1 cellular context compared by ENCODE assay signal in genomic region chr1:55217226-55217996, GRCh38.
TF ChIP-seq lines count a peak whose summit lies in the region.

No MANE protein-coding gene starts in this region.

TF ChIP-seq in K562, 482 proteins besides CTCF, POLR2A, EP300 and RAD21 (continued from another document and continues in another):
- TF ChIP-seq, protein P1, sequence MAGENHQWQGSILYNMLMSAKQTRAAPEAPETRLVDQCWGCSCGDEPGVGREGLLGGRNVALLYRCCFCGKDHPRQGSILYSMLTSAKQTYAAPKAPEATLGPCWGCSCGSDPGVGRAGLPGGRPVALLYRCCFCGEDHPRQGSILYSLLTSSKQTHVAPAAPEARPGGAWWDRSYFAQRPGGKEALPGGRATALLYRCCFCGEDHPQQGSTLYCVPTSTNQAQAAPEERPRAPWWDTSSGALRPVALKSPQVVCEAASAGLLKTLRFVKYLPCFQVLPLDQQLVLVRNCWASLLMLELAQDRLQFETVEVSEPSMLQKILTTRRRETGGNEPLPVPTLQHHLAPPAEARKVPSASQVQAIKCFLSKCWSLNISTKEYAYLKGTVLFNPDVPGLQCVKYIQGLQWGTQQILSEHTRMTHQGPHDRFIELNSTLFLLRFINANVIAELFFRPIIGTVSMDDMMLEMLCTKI (IDR thresholded peaks at IDR 0.05; ENCODE audit: partially characterized antibody) = no peak
- TF ChIP-seq ARID2 (IDR thresholded peaks at IDR 0.05) = no peak
- TF ChIP-seq KLF16 (IDR thresholded peaks at IDR 0.05) = no peak
- TF ChIP-seq ILF3 (IDR thresholded peaks at IDR 0.05; ENCODE audit: borderline replicate concordance) = no peak
- no peak for TF ChIP-seq HDGF (IDR thresholded peaks at IDR 0.05)
- TF ChIP-seq HIVEP1 (CRISPR knock-in tag; IDR thresholded peaks at IDR 0.05) = no peak
- TF ChIP-seq MLLT1 (IDR thresholded peaks at IDR 0.05) = peak in 1 of 2 experiments; percentile 45; a peak in 1 of 4 replicates
- TF ChIP-seq, protein P2, sequence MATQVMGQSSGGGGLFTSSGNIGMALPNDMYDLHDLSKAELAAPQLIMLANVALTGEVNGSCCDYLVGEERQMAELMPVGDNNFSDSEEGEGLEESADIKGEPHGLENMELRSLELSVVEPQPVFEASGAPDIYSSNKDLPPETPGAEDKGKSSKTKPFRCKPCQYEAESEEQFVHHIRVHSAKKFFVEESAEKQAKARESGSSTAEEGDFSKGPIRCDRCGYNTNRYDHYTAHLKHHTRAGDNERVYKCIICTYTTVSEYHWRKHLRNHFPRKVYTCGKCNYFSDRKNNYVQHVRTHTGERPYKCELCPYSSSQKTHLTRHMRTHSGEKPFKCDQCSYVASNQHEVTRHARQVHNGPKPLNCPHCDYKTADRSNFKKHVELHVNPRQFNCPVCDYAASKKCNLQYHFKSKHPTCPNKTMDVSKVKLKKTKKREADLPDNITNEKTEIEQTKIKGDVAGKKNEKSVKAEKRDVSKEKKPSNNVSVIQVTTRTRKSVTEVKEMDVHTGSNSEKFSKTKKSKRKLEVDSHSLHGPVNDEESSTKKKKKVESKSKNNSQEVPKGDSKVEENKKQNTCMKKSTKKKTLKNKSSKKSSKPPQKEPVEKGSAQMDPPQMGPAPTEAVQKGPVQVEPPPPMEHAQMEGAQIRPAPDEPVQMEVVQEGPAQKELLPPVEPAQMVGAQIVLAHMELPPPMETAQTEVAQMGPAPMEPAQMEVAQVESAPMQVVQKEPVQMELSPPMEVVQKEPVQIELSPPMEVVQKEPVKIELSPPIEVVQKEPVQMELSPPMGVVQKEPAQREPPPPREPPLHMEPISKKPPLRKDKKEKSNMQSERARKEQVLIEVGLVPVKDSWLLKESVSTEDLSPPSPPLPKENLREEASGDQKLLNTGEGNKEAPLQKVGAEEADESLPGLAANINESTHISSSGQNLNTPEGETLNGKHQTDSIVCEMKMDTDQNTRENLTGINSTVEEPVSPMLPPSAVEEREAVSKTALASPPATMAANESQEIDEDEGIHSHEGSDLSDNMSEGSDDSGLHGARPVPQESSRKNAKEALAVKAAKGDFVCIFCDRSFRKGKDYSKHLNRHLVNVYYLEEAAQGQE (CRISPR knock-in tag; IDR thresholded peaks at IDR 0.05; ENCODE audit: low read depth) = no peak
- TF ChIP-seq NONO (IDR thresholded peaks at IDR 0.05; ENCODE audit: low read depth in 2 of 2, low read length in 1 of 2) = no peak
- no peak for TF ChIP-seq LEF1 (IDR thresholded peaks at IDR 0.05)
- no peak for TF ChIP-seq JUN (IDR thresholded peaks at IDR 0.05; ENCODE audit: borderline replicate concordance, low read depth, low read length)
- TF ChIP-seq JUN (CRISPR knock-in tag; IDR thresholded peaks at IDR 0.05; ENCODE audit: borderline replicate concordance) = no peak
- no peak for TF ChIP-seq HNRNPK (IDR thresholded peaks at IDR 0.05; ENCODE audit: low read depth, low read length, poor library complexity, severe bottlenecking)
- TF ChIP-seq ZNF592 (IDR thresholded peaks at IDR 0.05) = 0 out of 2 replicates have a peak, but pooled peaks have one; percentile 28
- TF ChIP-seq, protein P3, sequence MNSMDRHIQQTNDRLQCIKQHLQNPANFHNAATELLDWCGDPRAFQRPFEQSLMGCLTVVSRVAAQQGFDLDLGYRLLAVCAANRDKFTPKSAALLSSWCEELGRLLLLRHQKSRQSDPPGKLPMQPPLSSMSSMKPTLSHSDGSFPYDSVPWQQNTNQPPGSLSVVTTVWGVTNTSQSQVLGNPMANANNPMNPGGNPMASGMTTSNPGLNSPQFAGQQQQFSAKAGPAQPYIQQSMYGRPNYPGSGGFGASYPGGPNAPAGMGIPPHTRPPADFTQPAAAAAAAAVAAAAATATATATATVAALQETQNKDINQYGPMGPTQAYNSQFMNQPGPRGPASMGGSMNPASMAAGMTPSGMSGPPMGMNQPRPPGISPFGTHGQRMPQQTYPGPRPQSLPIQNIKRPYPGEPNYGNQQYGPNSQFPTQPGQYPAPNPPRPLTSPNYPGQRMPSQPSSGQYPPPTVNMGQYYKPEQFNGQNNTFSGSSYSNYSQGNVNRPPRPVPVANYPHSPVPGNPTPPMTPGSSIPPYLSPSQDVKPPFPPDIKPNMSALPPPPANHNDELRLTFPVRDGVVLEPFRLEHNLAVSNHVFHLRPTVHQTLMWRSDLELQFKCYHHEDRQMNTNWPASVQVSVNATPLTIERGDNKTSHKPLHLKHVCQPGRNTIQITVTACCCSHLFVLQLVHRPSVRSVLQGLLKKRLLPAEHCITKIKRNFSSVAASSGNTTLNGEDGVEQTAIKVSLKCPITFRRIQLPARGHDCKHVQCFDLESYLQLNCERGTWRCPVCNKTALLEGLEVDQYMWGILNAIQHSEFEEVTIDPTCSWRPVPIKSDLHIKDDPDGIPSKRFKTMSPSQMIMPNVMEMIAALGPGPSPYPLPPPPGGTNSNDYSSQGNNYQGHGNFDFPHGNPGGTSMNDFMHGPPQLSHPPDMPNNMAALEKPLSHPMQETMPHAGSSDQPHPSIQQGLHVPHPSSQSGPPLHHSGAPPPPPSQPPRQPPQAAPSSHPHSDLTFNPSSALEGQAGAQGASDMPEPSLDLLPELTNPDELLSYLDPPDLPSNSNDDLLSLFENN (IDR thresholded peaks at IDR 0.05; ENCODE audit: low read depth in 2 of 2, low read length in 2 of 2) = no peak
- TF ChIP-seq DEAF1 (CRISPR knock-in tag; IDR thresholded peaks at IDR 0.05) = 0 out of 2 replicates have a peak, but pooled peaks have one; percentile 17
- TF ChIP-seq KDM4B (IDR thresholded peaks at IDR 0.05; ENCODE audit: borderline replicate concordance in 2 of 2, low read depth in 1 of 2) = no peak
- no peak for TF ChIP-seq ZSCAN32 (CRISPR knock-in tag; IDR thresholded peaks at IDR 0.05)
- TF ChIP-seq TAF7 (tag; IDR thresholded peaks at IDR 0.05) = no peak
- no peak for TF ChIP-seq E2F3 (CRISPR knock-in tag; IDR thresholded peaks at IDR 0.05)
- no peak for TF ChIP-seq ZNF507 (tag; conservative IDR thresholded peaks at IDR 0.05)
- no peak for TF ChIP-seq RB1 (IDR thresholded peaks at IDR 0.05; ENCODE audit: low read depth)
- no peak for TF ChIP-seq NFXL1 (CRISPR knock-in tag; IDR thresholded peaks at IDR 0.05)
- no peak for TF ChIP-seq NKRF (IDR thresholded peaks at IDR 0.05; ENCODE audit: borderline replicate concordance)
- TF ChIP-seq KAT8 (IDR thresholded peaks at IDR 0.05; ENCODE audit: low read depth) = no peak
- no peak; the same call in 1 of the 2 replicates for TF ChIP-seq CC2D1A (IDR thresholded peaks at IDR 0.05)
- TF ChIP-seq MECOM (CRISPR knock-in tag; IDR thresholded peaks at IDR 0.05) = no peak
- TF ChIP-seq, protein P4, sequence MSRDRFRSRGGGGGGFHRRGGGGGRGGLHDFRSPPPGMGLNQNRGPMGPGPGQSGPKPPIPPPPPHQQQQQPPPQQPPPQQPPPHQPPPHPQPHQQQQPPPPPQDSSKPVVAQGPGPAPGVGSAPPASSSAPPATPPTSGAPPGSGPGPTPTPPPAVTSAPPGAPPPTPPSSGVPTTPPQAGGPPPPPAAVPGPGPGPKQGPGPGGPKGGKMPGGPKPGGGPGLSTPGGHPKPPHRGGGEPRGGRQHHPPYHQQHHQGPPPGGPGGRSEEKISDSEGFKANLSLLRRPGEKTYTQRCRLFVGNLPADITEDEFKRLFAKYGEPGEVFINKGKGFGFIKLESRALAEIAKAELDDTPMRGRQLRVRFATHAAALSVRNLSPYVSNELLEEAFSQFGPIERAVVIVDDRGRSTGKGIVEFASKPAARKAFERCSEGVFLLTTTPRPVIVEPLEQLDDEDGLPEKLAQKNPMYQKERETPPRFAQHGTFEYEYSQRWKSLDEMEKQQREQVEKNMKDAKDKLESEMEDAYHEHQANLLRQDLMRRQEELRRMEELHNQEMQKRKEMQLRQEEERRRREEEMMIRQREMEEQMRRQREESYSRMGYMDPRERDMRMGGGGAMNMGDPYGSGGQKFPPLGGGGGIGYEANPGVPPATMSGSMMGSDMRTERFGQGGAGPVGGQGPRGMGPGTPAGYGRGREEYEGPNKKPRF (IDR thresholded peaks at IDR 0.05; ENCODE audit: low read depth, low read length) = no peak
- TF ChIP-seq HLTF (IDR thresholded peaks at IDR 0.05) = no peak; the same call in 1 of the 2 replicates
- no peak for TF ChIP-seq SUPT5H (IDR thresholded peaks at IDR 0.05)
- TF ChIP-seq ZNF695 (CRISPR knock-in tag; IDR thresholded peaks at IDR 0.05) = no peak
- no peak for TF ChIP-seq BHLHE40 (IDR thresholded peaks at IDR 0.05; ENCODE audit: low read length)
- no peak for TF ChIP-seq POLR2AphosphoS5 (IDR thresholded peaks at IDR 0.05; ENCODE audit: control insufficient read depth, insufficient read depth, low read depth, low read length)
- TF ChIP-seq ETV6 (IDR thresholded peaks at IDR 0.05; ENCODE audit: borderline replicate concordance in 1 of 2, low read depth in 2 of 2, low read length in 1 of 2) = peak; percentile 82 to 92; a peak in 3 of 4 replicates
- TF ChIP-seq ETV6 (CRISPR knock-in tag; IDR thresholded peaks at IDR 0.05; ENCODE audit: borderline replicate concordance) = no peak
- no peak for TF ChIP-seq FUS (optimal IDR thresholded peaks at IDR 0.05; ENCODE audit: low read depth, low read length)
- TF ChIP-seq ZNF263 (CRISPR knock-in tag; IDR thresholded peaks at IDR 0.05; ENCODE audit: borderline replicate concordance) = no peak
- TF ChIP-seq CREM (IDR thresholded peaks at IDR 0.05; ENCODE audit: low read depth) = no peak
- TF ChIP-seq HDAC3 (IDR thresholded peaks at IDR 0.05; ENCODE audit: borderline replicate concordance, partially characterized antibody) = peak; percentile 16
- no peak for TF ChIP-seq FOXA3 (CRISPR knock-in tag; conservative IDR thresholded peaks at IDR 0.05 in 1 of 2, IDR thresholded peaks at IDR 0.05 in 1 of 2)
- TF ChIP-seq TBP (optimal IDR thresholded peaks at IDR 0.05; ENCODE audit: low read depth, low read length) = no peak
- TF ChIP-seq ZNF764 (CRISPR knock-in tag; IDR thresholded peaks at IDR 0.05; ENCODE audit: low read depth) = no peak
